Comparison of ENCODE assay signal across 8 cellular contexts in the genomic region with DNA sequence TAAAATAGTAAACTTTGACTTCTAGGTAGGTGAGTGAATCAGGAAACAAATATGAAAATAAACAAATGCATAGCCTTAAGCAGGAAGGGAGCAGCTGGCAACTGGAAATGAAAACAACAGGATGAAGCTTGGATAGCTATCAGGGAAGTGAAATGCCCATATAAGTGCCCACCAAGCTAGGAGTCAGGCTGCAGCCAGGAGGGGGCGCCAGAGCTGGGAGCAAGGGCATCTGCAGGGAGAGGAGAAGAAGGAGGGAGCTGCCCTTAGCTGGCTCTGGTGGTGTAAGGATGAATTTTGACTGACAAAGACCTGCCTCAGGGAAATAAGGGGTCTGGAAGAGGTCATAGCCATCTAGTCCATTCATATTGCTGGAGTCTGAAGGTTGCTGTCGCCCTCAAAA.
A peak's percentile ranks its signal among the peaks of the same experiment; 100 is the strongest.
DNase-seq lines count a peak whose midpoint lies in the region; ATAC-seq and TF ChIP-seq lines count a peak whose summit lies in the region.

No MANE protein-coding gene starts in this region.

- H3K9me3 ChIP-seq in HEK293 (ENCODE audit: control insufficient read depth, insufficient read depth, low read depth, low read length): no peaks in the 10 kb centered on the region

- no peaks in the 10 kb centered on the region for H3K27me3 ChIP-seq in foreskin keratinocyte

- H3K4me3 ChIP-seq in HEK293 (ENCODE audit: low read depth, low read length): no peak overlapping the region

- H3K4me1 ChIP-seq in HEK293 (ENCODE audit: control insufficient read depth, insufficient read depth, low read length): no peaks in the 10 kb centered on the region
- no peaks in the 10 kb centered on the region for H3K4me1 ChIP-seq in foreskin keratinocyte

- peak; percentile 56 for DNase-seq in activated CD8-positive, alpha-beta memory T cell treated with anti-CD3 and anti-CD28 coated beads, Interleukin-2, amount 50 U/mL, for 48 hours
- DNase-seq in activated CD8-positive, alpha-beta memory T cell treated with anti-CD3 and anti-CD28 coated beads for 24 hours: no peak
- DNase-seq in NOMO-1 treated with dmso at 0.1 percent for 144 hours (lab: John Stamatoyannopoulos, UW; ENCODE audit: unreplicated experiment) (peak; percentile 28), foreskin keratinocyte (no peak), sciatic nerve (ENCODE audit: low spot score) (no peak), DMS79 treated with DMSO at 0.1 percent for 48 hours (lab: John Stamatoyannopoulos, UW) (no peak), NCI-H446 treated with DMSO at 0.1 percent for 48 hours (lab: John Stamatoyannopoulos, UW) (no peak)

- ATAC-seq in foreskin keratinocyte (no peak), sciatic nerve (no peak)

- CTCF ChIA-PET in HEK293 (lab: Yijun Ruan, JAX): interaction anchor here (0.6 to 1.7 kb wide), 14 partner anchors 9 to 977 kb away, joined by 3 to 7 read pairs (median 4); no protein-coding TSS in a partner anchor

- POLR2A ChIA-PET in HEK293 (lab: Yijun Ruan, JAX): no interaction called here

- H3K27ac ChIP-seq in HEK293 (ENCODE audit: extremely low read depth, low read depth, low read length) (no peak overlapping the region), foreskin keratinocyte (no peak overlapping the region)

- intact Hi-C loops in sciatic nerve (cut with DNase I): no loop called here

- no peaks in the 10 kb centered on the region for H3K36me3 ChIP-seq in HEK293 (ENCODE audit: control insufficient read depth in 2 of 2, insufficient read depth in 1 of 2, low read length in 2 of 2)

- TF ChIP-seq CTCF in HEK293 (tag by site-specific recombination; IDR thresholded peaks at IDR 0.05) (no peak), foreskin keratinocyte (conservative IDR thresholded peaks at IDR 0.05) (peak; percentile 27)

TF ChIP-seq in HEK293, 187 proteins besides CTCF, POLR2A, EP300 and RAD21:
- TF ChIP-seq SALL2 (tag by site-specific recombination; IDR thresholded peaks at IDR 0.05; ENCODE audit: borderline replicate concordance) (no peak), ZNF157 (tag by site-specific recombination; IDR thresholded peaks at IDR 0.05) (no peak), ZNF654 (tag by site-specific recombination; IDR thresholded peaks at IDR 0.05; ENCODE audit: low read depth) (peak; percentile 10; the same call in 1 of the 2 replicates), ZBTB17 (tag by site-specific recombination; IDR thresholded peaks at IDR 0.05) (no peak)

Comparison
In these comparisons a context has a peak if more than half of its experiments do, and no peak if none do; other contexts are left out.
1. DNase-seq: peak in activated CD8-positive, alpha-beta memory T cell treated with anti-CD3 and anti-CD28 coated beads, Interleukin-2, amount 50 U/mL, for 48 hours (single experiment) and NOMO-1 treated with dmso at 0.1 percent for 144 hours (single experiment); none in activated CD8-positive, alpha-beta memory T cell treated with anti-CD3 and anti-CD28 coated beads for 24 hours (single experiment), foreskin keratinocyte (0 of 2), sciatic nerve (single experiment), DMS79 treated with DMSO at 0.1 percent for 48 hours (single experiment) and NCI-H446 treated with DMSO at 0.1 percent for 48 hours (single experiment).